1 cellular context compared by ENCODE assay signal in genomic region chr13:26968431-26969335, GRCh38.
TF ChIP-seq lines count a peak whose summit lies in the region.

No MANE protein-coding gene starts in this region.

TF ChIP-seq in SK-N-SH treated with all-trans-retinoic acid at 6 μM for 48 hours, 23 proteins besides CTCF, POLR2A, EP300 and RAD21 (continued from another document):
- no peak for TF ChIP-seq POU6F1 (CRISPR knock-in tag; IDR thresholded peaks at IDR 0.05; ENCODE audit: borderline replicate concordance, low read depth)
- no peak for TF ChIP-seq ZFP3 (CRISPR knock-in tag; IDR thresholded peaks at IDR 0.05)
- no peak for TF ChIP-seq OSR1 (CRISPR knock-in tag; IDR thresholded peaks at IDR 0.05)
- no peak for TF ChIP-seq ZNF70 (CRISPR knock-in tag; IDR thresholded peaks at IDR 0.05)
